16 cellular contexts compared by ENCODE assay signal in genomic region chr9:26112724-26113123, GRCh38.
"Had no signal": no experiment of that assay in that cellular context is flagged by ENCODE, and none has a peak within 500 bp of the region (broad histone marks: within the 10 kb centered on the region; RNA-seq: fewer than 3 reads in every experiment).

No MANE protein-coding gene starts in this region.

- DNase-seq: activated CD4-positive, alpha-beta T cell treated with anti-CD3 and anti-CD28 coated beads for 4 hours; activated CD8-positive, alpha-beta T cell treated with anti-CD3 and anti-CD28 coated beads, Interleukin-2, amount 10 ng/mL, durations not matched to agents 7 days and 5 days; activated naive CD4-positive, alpha-beta T cell treated with Interleukin-2 at 50 U/mL for 16 hours; activated naive CD8-positive, alpha-beta T cell treated with anti-CD3 and anti-CD28 coated beads, Interleukin-2, amount 50 U/mL, for 24 hours; cortex of kidney; effector memory CD4-positive, alpha-beta T cell; glutamatergic neuron; sigmoid colon; stimulated activated CD4-positive, alpha-beta T cell treated with anti-CD3 and anti-CD28 coated beads, Interleukin-4, amount 100 ng/mL, for 1 hour; stimulated activated CD8-positive, alpha-beta memory T cell treated with anti-CD3 and anti-CD28 coated beads, Interleukin-4, amount 100 ng/mL, for 48 hours; stimulated activated naive CD8-positive, alpha-beta T cell treated with anti-CD3 and anti-CD28 coated beads, Interleukin-15, Interleukin-2, amounts not matched to agents 100 U/mL and 50 U/mL, for 24 hours; upper lobe of right lung had no signal

- H3K9me3 ChIP-seq: upper lobe of right lung had no signal

- H3K36me3 ChIP-seq: sigmoid colon, upper lobe of right lung had no signal

- H3K27ac ChIP-seq: epithelial cell of prostate, sigmoid colon, upper lobe of right lung had no signal

- H3K27me3 ChIP-seq: sigmoid colon, upper lobe of right lung had no signal

- H3K27me3 Mint-ChIP-seq: activated naive CD8-positive, alpha-beta T cell treated with anti-CD3 and anti-CD28 coated beads, Interleukin-2, amount 50 U/mL, for 24 hours; central memory CD8-positive, alpha-beta T cell had no signal

- H3K4me1 Mint-ChIP-seq: activated naive CD8-positive, alpha-beta T cell treated with anti-CD3 and anti-CD28 coated beads, Interleukin-2, amount 50 U/mL, for 24 hours; central memory CD8-positive, alpha-beta T cell; nephron had no signal

- H3K4me1 ChIP-seq: sigmoid colon, upper lobe of right lung had no signal

- H3K4me3 ChIP-seq: sigmoid colon, upper lobe of right lung had no signal

- H3K4me3 Mint-ChIP-seq: activated CD8-positive, alpha-beta T cell treated with anti-CD3 and anti-CD28 coated beads, Interleukin-2, amount 10 ng/mL, durations not matched to agents 7 days and 5 days; activated naive CD8-positive, alpha-beta T cell treated with anti-CD3 and anti-CD28 coated beads, Interleukin-2, amount 50 U/mL, for 24 hours; activated T-helper 1 cell treated with anti-CD3 and anti-CD28 coated beads, Interleukin-12 subunit alpha, Interleukin-12 subunit beta, Interleukin-2, Interleukin-4 antibody, amounts not matched to agents 30 ng/mL and 10 ng/mL and 1 ng/mL, durations not matched to agents 14 hours and 24 hours and 36 hours; central memory CD8-positive, alpha-beta T cell; nephron had no signal

- ATAC-seq: activated CD8-positive, alpha-beta T cell treated with anti-CD3 and anti-CD28 coated beads, Interleukin-2, amount 10 ng/mL, durations not matched to agents 7 days and 5 days; activated naive CD8-positive, alpha-beta T cell treated with anti-CD3 and anti-CD28 coated beads, Interleukin-2, amount 50 U/mL, for 24 hours; stimulated activated naive CD8-positive, alpha-beta T cell treated with anti-CD3 and anti-CD28 coated beads, Interleukin-15, Interleukin-2, amounts not matched to agents 100 U/mL and 50 U/mL, for 24 hours; upper lobe of right lung had no signal

- H3K27ac Mint-ChIP-seq: activated CD8-positive, alpha-beta T cell treated with anti-CD3 and anti-CD28 coated beads, Interleukin-2, amount 10 ng/mL, durations not matched to agents 7 days and 5 days; activated naive CD8-positive, alpha-beta T cell treated with anti-CD3 and anti-CD28 coated beads, Interleukin-2, amount 50 U/mL, for 24 hours; activated T-helper 1 cell treated with anti-CD3 and anti-CD28 coated beads, Interleukin-12 subunit alpha, Interleukin-12 subunit beta, Interleukin-2, Interleukin-4 antibody, amounts not matched to agents 30 ng/mL and 10 ng/mL and 1 ng/mL, durations not matched to agents 14 hours and 24 hours and 36 hours; nephron had no signal
